In genomic region chr12:122835693-122836026, GRCh38 we compare ENCODE assay signal across 8 cellular contexts. TPM values are rescaled to one million over a fixed set of nuclear protein-coding genes. Genes with fewer than 3 reads are reported as not detected.
DNase-seq lines count a peak whose midpoint lies in the region; TF ChIP-seq lines count a peak whose summit lies in the region.

No MANE protein-coding gene starts in this region.

- no peak overlapping the region for H3K27ac ChIP-seq in HUES6 (ENCODE audit: low read depth, low read length)
- H3K27ac ChIP-seq in iPS-18a (ENCODE audit: low read length) = no peak overlapping the region
- peak overlapping the region; percentile 70 to 91 (median 86) for H3K27ac ChIP-seq in spleen

- H3K36me3 ChIP-seq in HUES6 (ENCODE audit: control insufficient read depth, insufficient read depth, low read length) = no peaks in the 10 kb centered on the region
- no peaks in the 10 kb centered on the region for H3K36me3 ChIP-seq in adipocyte (ENCODE audit: control insufficient read depth, insufficient read depth, low read length, severe bottlenecking)
- no peaks in the 10 kb centered on the region for H3K36me3 ChIP-seq in iPS-18a (ENCODE audit: control insufficient read depth, low read depth, low read length)
- peaks cover 0 to 13% (median 0%) of the 10 kb centered on the region in 6 donors for H3K36me3 ChIP-seq in spleen

- H3K27me3 ChIP-seq in HUES6 (ENCODE audit: control insufficient read depth, insufficient read depth, low read length) = peaks cover 27% of the 10 kb centered on the region
- H3K27me3 ChIP-seq in adipocyte (replicated peaks; ENCODE audit: control insufficient read depth, insufficient read depth, low read length) = no peaks in the 10 kb centered on the region
- peaks cover 58% of the 10 kb centered on the region for H3K27me3 ChIP-seq in iPS-18a (ENCODE audit: control insufficient read depth, insufficient read depth, low read length)
- peaks cover 0 to 7% (median 0%) of the 10 kb centered on the region in 7 donors for H3K27me3 ChIP-seq in spleen (replicated peaks in 1 of 7)

- 0 to 2% (median 1%) methylated on average over 25 to 52 of the region's 52 CpGs; no CpG with 5 or more reads in 2 of the 5 donors for WGBS in spleen, 5 donors

- DNase-seq in NCI-H146 (lab: John Stamatoyannopoulos, UW) (peak; percentile 62), NCI-H146 treated with DMSO at 0.1 percent for 48 hours (lab: John Stamatoyannopoulos, UW; ENCODE audit: unreplicated experiment) (no peak), adipocyte (ENCODE audit: low read depth) (no peak), spleen (peak; percentile 89), HCEC 1CT (no peak), MV-4-11 (lab: John Stamatoyannopoulos, UW) (no peak)

- H3K9ac ChIP-seq in HUES6 (ENCODE audit: low read length) (peak overlapping the region; percentile 55), adipocyte (ENCODE audit: low read length) (no peak overlapping the region), iPS-18a (ENCODE audit: low read length) (peak overlapping the region; percentile 18)

- H3K4me3 ChIP-seq in HUES6 (ENCODE audit: low read depth, low read length) (peak overlapping the region; percentile 85), adipocyte (ENCODE audit: low read length) (peak overlapping the region; percentile 89), iPS-18a (ENCODE audit: low read length) (peak overlapping the region; percentile 65), spleen (peak overlapping the region; percentile 61 to 88 (median 73))

- TF ChIP-seq POLR2A in spleen (IDR thresholded peaks at IDR 0.05) = no peak

- no peak for TF ChIP-seq CTCF in spleen (IDR thresholded peaks at IDR 0.05 in 8 of 11, conservative IDR thresholded peaks at IDR 0.05 in 3 of 11)

- H3K4me1 ChIP-seq in HUES6 (ENCODE audit: control insufficient read depth, insufficient read depth, low read length) (peaks cover 10% of the 10 kb centered on the region), adipocyte (ENCODE audit: control insufficient read depth, insufficient read depth, low read length) (peaks cover 10% of the 10 kb centered on the region), iPS-18a (ENCODE audit: control insufficient read depth, low read depth, low read length) (peaks cover 7% of the 10 kb centered on the region), spleen (peaks cover 15 to 60% (median 32%) of the 10 kb centered on the region in 6 donors)

- intact Hi-C loops in spleen (cut with DNase I; ENCODE audit: low total_unique reads) = no loop called here

- H3K9me3 ChIP-seq in HUES6 (ENCODE audit: control insufficient read depth, insufficient read depth, low read depth, low read length) = peaks cover 4% of the 10 kb centered on the region; the same call in 1 of the 2 replicates
- no peaks in the 10 kb centered on the region for H3K9me3 ChIP-seq in adipocyte (ENCODE audit: control insufficient read depth, low read length)
- H3K9me3 ChIP-seq in iPS-18a (ENCODE audit: control insufficient read depth, low read depth, low read length) = no peaks in the 10 kb centered on the region
- no peaks in the 10 kb centered on the region for H3K9me3 ChIP-seq in spleen

RNA-seq across cellular contexts. Expression of gene HIP1R, which starts 0.4 kb away (rescaled TPM):
- total RNA-seq in spleen = 10 to 100 TPM; 40.3 to 65.2 (median 48.0) TPM
- 10 to 100 TPM; 42.2 to 65.9 (median 65.1) TPM for polyA plus RNA-seq in spleen

Comparison
In these comparisons a context has a peak if more than half of its experiments do, and no peak if none do; other contexts are left out.
1. DNase-seq: peak in NCI-H146 (single experiment) and spleen (single experiment); none in NCI-H146 treated with DMSO at 0.1 percent for 48 hours (single experiment), adipocyte (single experiment), HCEC 1CT (single experiment) and MV-4-11 (single experiment).
2. H3K27ac ChIP-seq: peak in spleen (8 of 8); none in HUES6 (single experiment) and iPS-18a (single experiment).
3. Peak in every context shown above with its lines, with median percentiles within 50 percentile points of each other: H3K4me3 ChIP-seq.